In the genomic region with DNA sequence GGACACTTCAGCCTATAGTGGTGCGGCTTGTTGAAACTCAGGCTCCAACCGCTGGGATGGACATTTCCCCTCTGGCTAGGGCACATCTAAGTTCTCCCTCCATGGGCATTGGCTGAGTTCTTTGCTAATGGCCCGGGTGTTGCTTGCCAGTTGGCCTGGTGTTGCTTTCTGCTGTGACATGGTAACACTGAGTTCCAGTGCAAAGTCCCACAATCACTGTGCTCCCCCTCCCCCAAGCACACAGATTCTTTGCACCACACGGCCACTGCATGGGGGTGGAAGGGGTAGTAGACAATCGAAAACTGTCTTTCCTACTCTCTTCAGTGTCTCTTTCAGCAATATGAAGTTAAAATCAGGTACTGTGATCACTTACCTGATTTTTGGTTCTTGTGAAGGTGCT, we compare ENCODE assay signal across 9 cellular contexts.
"Had no signal": no experiment of that assay in that cellular context is flagged by ENCODE, and none has a peak within 500 bp of the region (broad histone marks: within the 10 kb centered on the region; RNA-seq: fewer than 3 reads in every experiment).

No MANE protein-coding gene starts in this region.

- H3K27ac Mint-ChIP-seq: HFFc6 had no signal

- H3K36me3 ChIP-seq: HAP-1 had no signal

- H3K4me3 Mint-ChIP-seq: HFFc6 had no signal

- DNase-seq: GM23248, GOT3, H7, HFFc6, IMR-90 had no signal

- FAIRE-seq: K562 had no signal

- ATAC-seq: HCT116, K562 had no signal

- H3K9me3 ChIP-seq: HAP-1 had no signal

- H3K27ac ChIP-seq: GM23248, HL-60 had no signal

- H3K4me1 ChIP-seq: HAP-1 had no signal

- H3K4me3 ChIP-seq: GM23248, HAP-1, K562 had no signal
